Comparison of ENCODE assay signal across 10 cellular contexts in the genomic region with DNA sequence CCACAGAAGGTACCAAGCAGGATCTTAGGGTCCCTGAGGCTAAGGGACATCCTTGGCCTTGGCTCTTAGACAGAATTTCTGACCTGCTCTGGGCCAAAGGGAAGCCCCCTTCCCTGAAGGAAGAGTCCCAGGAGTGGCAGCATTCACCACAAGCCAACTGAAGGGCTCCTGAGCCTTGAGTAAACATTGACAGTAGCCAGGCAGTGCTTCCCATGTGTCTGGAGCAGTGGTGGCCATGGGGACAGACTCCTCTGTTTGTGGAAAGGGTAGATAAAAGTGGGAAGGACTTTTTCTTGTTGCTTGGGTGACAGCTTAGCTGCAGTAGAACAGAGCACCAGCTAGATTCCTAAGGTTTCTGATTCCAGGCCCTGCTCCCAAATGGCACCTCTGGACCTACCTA.
DNase-seq lines count a peak whose midpoint lies in the region; ATAC-seq, FAIRE-seq and TF ChIP-seq lines count a peak whose summit lies in the region.
"Had no signal": no experiment of that assay in that cellular context is flagged by ENCODE, and none has a peak within 500 bp of the region (broad histone marks: within the 10 kb centered on the region; RNA-seq: fewer than 3 reads in every experiment).

No MANE protein-coding gene starts in this region.

- H3K27me3 Mint-ChIP-seq in HFFc6 (ENCODE audit: insufficient read depth), result no peaks in the 10 kb centered on the region; the same call in 1 of the 2 replicates
- H3K27me3 Mint-ChIP-seq: activated CD4-positive, alpha-beta T cell treated with anti-CD3 and anti-CD28 coated beads, Interleukin-2, amount 10 ng/mL, durations not matched to agents 7 days and 5 days had no signal

- intact Hi-C loops in thyroid gland (cut with DNase I), result no loop called here

- H3K4me1 Mint-ChIP-seq in HFFc6 (ENCODE audit: low read depth), result peaks cover 41% of the 10 kb centered on the region
- H3K4me1 Mint-ChIP-seq: activated CD4-positive, alpha-beta T cell treated with anti-CD3 and anti-CD28 coated beads, Interleukin-2, amount 10 ng/mL, durations not matched to agents 7 days and 5 days had no signal

- H3K27ac ChIP-seq in hepatocyte, result peak overlapping the region; percentile 35
- peak overlapping the region; percentile 68 for H3K27ac ChIP-seq in smooth muscle cell (ENCODE audit: low read depth)
- peak overlapping the region in 1 of 3 donors; percentile 46 for H3K27ac ChIP-seq in thyroid gland
- H3K27ac ChIP-seq: PC-9 had no signal

- H3K36me3 ChIP-seq in hepatocyte (replicated peaks; ENCODE audit: insufficient read depth, low read depth) (no peaks in the 10 kb centered on the region), smooth muscle cell (ENCODE audit: low read depth) (no peaks in the 10 kb centered on the region), thyroid gland (no peaks in the 10 kb centered on the region)

- H3F3A ChIP-seq in smooth muscle cell (ENCODE audit: low read depth), result peaks cover 19% of the 10 kb centered on the region

- no peak overlapping the region for H3K9ac ChIP-seq in smooth muscle cell (ENCODE audit: low read depth)

- H3K27me3 ChIP-seq in hepatocyte, result no peaks in the 10 kb centered on the region
- no peaks in the 10 kb centered on the region for H3K27me3 ChIP-seq in smooth muscle cell (ENCODE audit: low read depth)
- H3K27me3 ChIP-seq in thyroid gland, result no peaks in the 10 kb centered on the region

- no peak overlapping the region for H3K4me3 Mint-ChIP-seq in HFFc6
- H3K4me3 Mint-ChIP-seq: activated CD4-positive, alpha-beta T cell treated with anti-CD3 and anti-CD28 coated beads, Interleukin-2, amount 10 ng/mL, durations not matched to agents 7 days and 5 days had no signal

- no peak for ATAC-seq in GM21526 (IDR thresholded peaks at IDR 0.05; ENCODE audit: low FRiP score, unreplicated experiment)

- H3K9me2 ChIP-seq in hepatocyte (replicated peaks; ENCODE audit: insufficient read depth), result no peaks in the 10 kb centered on the region

- H2AFZ ChIP-seq in hepatocyte (no peak overlapping the region), smooth muscle cell (ENCODE audit: low read depth) (no peak overlapping the region)
- H2AFZ ChIP-seq: PC-9 had no signal

- H4K20me1 ChIP-seq in hepatocyte (ENCODE audit: insufficient read depth, poor library complexity, severe bottlenecking), result no peaks in the 10 kb centered on the region
- no peaks in the 10 kb centered on the region for H4K20me1 ChIP-seq in smooth muscle cell (ENCODE audit: low read depth)

- no peak for FAIRE-seq in RCC 7860 (lab: Jason Lieb, UNC)
- FAIRE-seq: GM12892 had no signal

- H3K4me1 ChIP-seq in hepatocyte (ENCODE audit: insufficient read depth), result peaks cover 9% of the 10 kb centered on the region
- H3K4me1 ChIP-seq in smooth muscle cell (ENCODE audit: low read depth), result peaks cover 5% of the 10 kb centered on the region
- peaks cover 9 to 15% of the 10 kb centered on the region in 2 donors for H3K4me1 ChIP-seq in thyroid gland

- H3K4me3 ChIP-seq in hepatocyte (no peak overlapping the region), smooth muscle cell (no peak overlapping the region), thyroid gland (replicated peaks in 1 of 3) (no peak overlapping the region)
- H3K4me3 ChIP-seq: PC-9 had no signal

- H3K9me3 Mint-ChIP-seq in HFFc6, result no peaks in the 10 kb centered on the region

- peak overlapping the region; percentile 72; the same call in 1 of the 2 replicates for H3K27ac Mint-ChIP-seq in HFFc6
- H3K27ac Mint-ChIP-seq: activated CD4-positive, alpha-beta T cell treated with anti-CD3 and anti-CD28 coated beads, Interleukin-2, amount 10 ng/mL, durations not matched to agents 7 days and 5 days had no signal

- H3K4me2 ChIP-seq in hepatocyte (peak overlapping the region; percentile 19), smooth muscle cell (peak overlapping the region; percentile 68)

- H3K36me3 Mint-ChIP-seq in HFFc6 (ENCODE audit: low read depth), result 0 out of 2 replicates have a peak, but pooled peaks cover 4% of the 10 kb centered on the region

- DNase-seq in HFFc6 (no peak), RCC 7860 (ENCODE audit: low spot score) (peak; percentile 14), hepatocyte (ENCODE audit: low spot score) (peak; percentile 36), smooth muscle cell (lab: John Stamatoyannopoulos, UW; ENCODE audit: unreplicated experiment) (no peak), foreskin melanocyte (no peak), thyroid gland (no peak)
- DNase-seq: activated CD4-positive, alpha-beta T cell treated with anti-CD3 and anti-CD28 coated beads, Interleukin-2, amount 10 ng/mL, durations not matched to agents 7 days and 5 days had no signal

- TF ChIP-seq CTCF in HFFc6 (IDR thresholded peaks at IDR 0.05) (no peak), hepatocyte (IDR thresholded peaks at IDR 0.05; ENCODE audit: poor library complexity) (no peak), smooth muscle cell (IDR thresholded peaks at IDR 0.05; ENCODE audit: borderline replicate concordance, insufficient read depth, poor library complexity, severe bottlenecking) (no peak), thyroid gland (IDR thresholded peaks at IDR 0.05) (no peak)

- TF ChIP-seq POLR2A in thyroid gland (IDR thresholded peaks at IDR 0.05), result no peak

- H3K79me2 ChIP-seq in hepatocyte (no peaks in the 10 kb centered on the region), smooth muscle cell (ENCODE audit: low read depth) (no peaks in the 10 kb centered on the region)

- H3K9me3 ChIP-seq in hepatocyte (ENCODE audit: low read depth) (no peaks in the 10 kb centered on the region), smooth muscle cell (replicated peaks; ENCODE audit: low read depth) (no peaks in the 10 kb centered on the region), thyroid gland (no peaks in the 10 kb centered on the region)

Comparison
In these comparisons a context has a peak if more than half of its experiments do, and no peak if none do; other contexts are left out.
1. DNase-seq: peak in RCC 7860 (single experiment) and hepatocyte (single experiment); none in HFFc6 (single experiment), smooth muscle cell (single experiment), foreskin melanocyte (single experiment) and thyroid gland (0 of 2).